ENCODE assay signal across 10 cellular contexts in the genomic region with DNA sequence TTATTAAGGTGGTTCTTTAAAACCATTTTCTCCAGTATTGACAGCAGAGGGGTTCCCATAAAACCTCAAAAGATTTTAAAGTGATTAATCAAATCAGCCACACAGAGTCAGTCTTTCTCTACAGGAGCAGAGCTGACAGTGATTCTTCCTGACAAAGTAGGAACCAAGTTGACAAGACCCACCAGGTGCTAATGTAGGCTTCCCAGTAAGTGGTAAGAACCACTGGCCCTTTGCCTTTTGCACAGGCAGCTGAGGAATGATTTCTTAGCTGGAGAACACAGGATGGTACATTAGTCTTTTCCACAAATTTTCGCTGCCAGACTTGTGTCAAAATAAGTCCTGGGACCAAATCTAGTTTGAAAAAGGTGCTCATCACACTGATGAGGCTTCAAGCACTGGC.
DNase-seq lines count a peak whose midpoint lies in the region; ATAC-seq and TF ChIP-seq lines count a peak whose summit lies in the region.
"Had no signal": no experiment of that assay in that cellular context is flagged by ENCODE, and none has a peak within 500 bp of the region (broad histone marks: within the 10 kb centered on the region; RNA-seq: fewer than 3 reads in every experiment).

No MANE protein-coding gene starts in this region.

- peak overlapping the region; percentile 87; the same call in 1 of the 2 replicates for H3K4me3 Mint-ChIP-seq in HFFc6
- H3K4me3 Mint-ChIP-seq in activated T-helper 1 cell treated with anti-CD3 and anti-CD28 coated beads, Interleukin-12 subunit alpha, Interleukin-12 subunit beta, Interleukin-2, Interleukin-4 antibody, amounts not matched to agents 30 ng/mL and 10 ng/mL and 1 ng/mL, durations not matched to agents 14 hours and 24 hours and 36 hours = no peak overlapping the region

- no peak for TF ChIP-seq POLR2A in testis (IDR thresholded peaks at IDR 0.05)

- H3K4me1 ChIP-seq in lower lobe of right lung (peaks cover 70% of the 10 kb centered on the region), testis (peaks cover 51% of the 10 kb centered on the region)

- H3K4me1 Mint-ChIP-seq in HFFc6 (ENCODE audit: low read depth) = peaks cover 56% of the 10 kb centered on the region
- H3K4me1 Mint-ChIP-seq in activated T-helper 1 cell treated with anti-CD3 and anti-CD28 coated beads, Interleukin-12 subunit alpha, Interleukin-12 subunit beta, Interleukin-2, Interleukin-4 antibody, amounts not matched to agents 30 ng/mL and 10 ng/mL and 1 ng/mL, durations not matched to agents 14 hours and 24 hours and 36 hours (ENCODE audit: low read depth) = peaks cover 66% of the 10 kb centered on the region

- H3K9me3 Mint-ChIP-seq in HFFc6 = no peaks in the 10 kb centered on the region
- H3K9me3 Mint-ChIP-seq in activated T-helper 1 cell treated with anti-CD3 and anti-CD28 coated beads, Interleukin-12 subunit alpha, Interleukin-12 subunit beta, Interleukin-2, Interleukin-4 antibody, amounts not matched to agents 30 ng/mL and 10 ng/mL and 1 ng/mL, durations not matched to agents 14 hours and 24 hours and 36 hours = peaks cover 16% of the 10 kb centered on the region

- no peak for TF ChIP-seq CTCF in HFFc6 (IDR thresholded peaks at IDR 0.05)
- TF ChIP-seq CTCF in astrocyte of the cerebellum (IDR thresholded peaks at IDR 0.05; ENCODE audit: low read depth, low read length, missing control alignments) = no peak
- no peak for TF ChIP-seq CTCF in lower lobe of right lung (IDR thresholded peaks at IDR 0.05)
- no peak for TF ChIP-seq CTCF in testis (IDR thresholded peaks at IDR 0.05)

- peak overlapping the region; percentile 99 for H3K27ac Mint-ChIP-seq in HFFc6
- no peak overlapping the region for H3K27ac Mint-ChIP-seq in activated T-helper 1 cell treated with anti-CD3 and anti-CD28 coated beads, Interleukin-12 subunit alpha, Interleukin-12 subunit beta, Interleukin-2, Interleukin-4 antibody, amounts not matched to agents 30 ng/mL and 10 ng/mL and 1 ng/mL, durations not matched to agents 14 hours and 24 hours and 36 hours

- H3K36me3 ChIP-seq in lower lobe of right lung (no peaks in the 10 kb centered on the region), testis (ENCODE audit: low read depth, missing control alignments) (no peaks in the 10 kb centered on the region)

- intact Hi-C loops in lower lobe of right lung (cut with DNase I) = no loop called here
- intact Hi-C loops in testis (cut with DNase I; ENCODE audit: low total_unique reads) = no loop called here
- intact Hi-C loops in activated T-helper 1 cell treated with anti-CD3 and anti-CD28 coated beads, Interleukin-12 subunit alpha, Interleukin-12 subunit beta, Interleukin-2, Interleukin-4 antibody, amounts not matched to agents 30 ng/mL and 10 ng/mL and 1 ng/mL, durations not matched to agents 14 hours and 24 hours and 36 hours (cut with micrococcal nuclease) = loop anchor here (5.0 to 10.0 kb wide), 2 partner anchors 387 to 431 kb away; no protein-coding TSS in a partner anchor

- H3K4me3 ChIP-seq in astrocyte of the cerebellum (ENCODE audit: low read depth, low read length) = no peak overlapping the region
- H3K4me3 ChIP-seq in lower lobe of right lung = no peak overlapping the region
- H3K4me3 ChIP-seq in testis = no peak overlapping the region

- no peaks in the 10 kb centered on the region for H3K9me3 ChIP-seq in lower lobe of right lung
- H3K9me3 ChIP-seq in testis = no peaks in the 10 kb centered on the region

- no peak for ATAC-seq in lower lobe of right lung

- peaks cover 1% of the 10 kb centered on the region for H3K27me3 Mint-ChIP-seq in HFFc6 (ENCODE audit: insufficient read depth)
- H3K27me3 Mint-ChIP-seq in activated T-helper 1 cell treated with anti-CD3 and anti-CD28 coated beads, Interleukin-12 subunit alpha, Interleukin-12 subunit beta, Interleukin-2, Interleukin-4 antibody, amounts not matched to agents 30 ng/mL and 10 ng/mL and 1 ng/mL, durations not matched to agents 14 hours and 24 hours and 36 hours (ENCODE audit: insufficient read depth) = peaks cover 7% of the 10 kb centered on the region

- DNase-seq in HFFc6 (no peak), astrocyte of the cerebellum (ENCODE audit: low read depth) (peak; percentile 45), lower lobe of right lung (no peak), testis (no peak), D341Med (ENCODE audit: low spot score) (no peak), GM19238 (ENCODE audit: insufficient read length, low spot score) (no peak)
- no peak for DNase-seq in activated T-helper 1 cell treated with anti-CD3 and anti-CD28 coated beads, Interleukin-12 subunit alpha, Interleukin-12 subunit beta, Interleukin-2, Interleukin-4 antibody, amounts not matched to agents 30 ng/mL and 10 ng/mL and 1 ng/mL, durations not matched to agents 14 hours and 24 hours and 36 hours (ENCODE audit: low spot score)
- DNase-seq: Calu3; central memory CD4-positive, alpha-beta T cell; Kasumi-1 had no signal

- in situ Hi-C loops in astrocyte of the cerebellum (cut with HindIII; ENCODE audit: low sequenced_read_pairs) = no loop called here

- H3K27me3 ChIP-seq in lower lobe of right lung (ENCODE audit: low read depth) (no peaks in the 10 kb centered on the region), testis (no peaks in the 10 kb centered on the region)

- WGBS in testis, 2 donors = 100% methylated on average over 1 of the region's 1 CpG

- H3K27ac ChIP-seq in lower lobe of right lung (peak overlapping the region; percentile 70), testis (peak overlapping the region; percentile 84 to 88)

- no peaks in the 10 kb centered on the region for H3K36me3 Mint-ChIP-seq in HFFc6 (ENCODE audit: low read depth)
- H3K36me3 Mint-ChIP-seq in activated T-helper 1 cell treated with anti-CD3 and anti-CD28 coated beads, Interleukin-12 subunit alpha, Interleukin-12 subunit beta, Interleukin-2, Interleukin-4 antibody, amounts not matched to agents 30 ng/mL and 10 ng/mL and 1 ng/mL, durations not matched to agents 14 hours and 24 hours and 36 hours (ENCODE audit: low read depth) = peaks cover 6% of the 10 kb centered on the region
